In the genomic region with DNA sequence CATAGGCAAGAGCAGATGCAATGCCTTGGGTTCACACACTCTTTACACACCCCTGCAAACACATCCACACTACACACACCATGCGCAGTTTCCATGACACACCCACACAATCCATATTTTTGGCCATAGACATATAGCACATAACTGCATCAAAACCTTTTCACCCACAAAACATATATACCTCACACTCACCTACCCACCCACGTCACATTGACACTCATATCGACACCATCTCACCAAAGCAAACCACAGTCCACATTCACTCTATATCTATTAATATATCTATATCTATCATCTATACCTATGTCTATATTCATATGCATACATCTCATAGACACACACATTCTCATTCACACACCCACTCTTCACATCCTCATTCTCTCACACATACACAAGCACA, we compare ENCODE assay signal across 27 cellular contexts.
"Had no signal": no experiment of that assay in that cellular context is flagged by ENCODE, and none has a peak within 500 bp of the region (broad histone marks: within the 10 kb centered on the region; RNA-seq: fewer than 3 reads in every experiment).

No MANE protein-coding gene starts in this region.

- H3K36me3 Mint-ChIP-seq: naive thymus-derived CD4-positive, alpha-beta T cell; natural killer cell; stimulated activated effector memory CD8-positive, alpha-beta T cell treated with anti-CD3 and anti-CD28 coated beads, Interleukin-12 subunit alpha, Interleukin-12 subunit beta, amount 100 ng/mL, for 72 hours; stimulated activated naive B cell treated with anti-CD40 and anti-IgM and Interleukin-4, amounts not matched to agents 10 μg/mL and 1 μg/mL and 100 μg/mL, for 72 hours; type B pancreatic cell had no signal

- H3K4me3 Mint-ChIP-seq: naive thymus-derived CD4-positive, alpha-beta T cell; natural killer cell; nephron; stimulated activated effector memory CD8-positive, alpha-beta T cell treated with anti-CD3 and anti-CD28 coated beads, Interleukin-12 subunit alpha, Interleukin-12 subunit beta, amount 100 ng/mL, for 72 hours; stimulated activated naive B cell treated with anti-CD40 and anti-IgM and Interleukin-4, amounts not matched to agents 10 μg/mL and 1 μg/mL and 100 μg/mL, for 72 hours; stimulated activated naive CD8-positive, alpha-beta T cell treated with anti-CD3 and anti-CD28 coated beads, Interleukin-15, Interleukin-2, amounts not matched to agents 100 ng/mL and 50 ng/mL, for 24 hours; type B pancreatic cell had no signal

- H3K4me1 Mint-ChIP-seq: naive thymus-derived CD4-positive, alpha-beta T cell; natural killer cell; nephron; stimulated activated effector memory CD8-positive, alpha-beta T cell treated with anti-CD3 and anti-CD28 coated beads, Interleukin-12 subunit alpha, Interleukin-12 subunit beta, amount 100 ng/mL, for 72 hours; stimulated activated naive B cell treated with anti-CD40 and anti-IgM and Interleukin-4, amounts not matched to agents 10 μg/mL and 1 μg/mL and 100 μg/mL, for 72 hours had no signal

- H3K4me1 ChIP-seq: parathyroid adenoma, psoas muscle, stomach, thyroid gland, transverse colon, upper lobe of right lung, uterus had no signal

- H3K27me3 ChIP-seq: ovary, stomach, thyroid gland, transverse colon, upper lobe of right lung, uterus had no signal

- H3K9me3 Mint-ChIP-seq: nephron, type B pancreatic cell had no signal

- H3K27ac Mint-ChIP-seq: naive thymus-derived CD4-positive, alpha-beta T cell; natural killer cell; nephron; progenitor cell of endocrine pancreas; stimulated activated effector memory CD8-positive, alpha-beta T cell treated with anti-CD3 and anti-CD28 coated beads, Interleukin-12 subunit alpha, Interleukin-12 subunit beta, amount 100 ng/mL, for 72 hours; stimulated activated naive B cell treated with anti-CD40 and anti-IgM and Interleukin-4, amounts not matched to agents 10 μg/mL and 1 μg/mL and 100 μg/mL, for 72 hours; stimulated activated naive CD8-positive, alpha-beta T cell treated with anti-CD3 and anti-CD28 coated beads, Interleukin-15, Interleukin-2, amounts not matched to agents 100 ng/mL and 50 ng/mL, for 24 hours; type B pancreatic cell had no signal

- H3K9me3 ChIP-seq: ovary, psoas muscle, stomach, thoracic aorta, thyroid gland, transverse colon, upper lobe of right lung, uterus had no signal

- H3K79me2 ChIP-seq: parathyroid adenoma had no signal

- H2AFZ ChIP-seq: parathyroid adenoma had no signal

- ATAC-seq: naive thymus-derived CD4-positive, alpha-beta T cell; natural killer cell; psoas muscle; right cardiac atrium; sciatic nerve; stimulated activated effector memory CD8-positive, alpha-beta T cell treated with anti-CD3 and anti-CD28 coated beads, Interleukin-12 subunit alpha, Interleukin-12 subunit beta, amount 100 ng/mL, for 72 hours; stimulated activated naive B cell treated with anti-CD40 and anti-IgM and Interleukin-4, amounts not matched to agents 10 μg/mL and 1 μg/mL and 100 μg/mL, for 72 hours; upper lobe of right lung had no signal

- H3K9ac ChIP-seq: parathyroid adenoma had no signal

- H3K27ac ChIP-seq: ovary, parathyroid adenoma, psoas muscle, skin epidermis, stomach, thoracic aorta, thyroid gland, transverse colon, upper lobe of right lung, uterus had no signal

- H3K36me3 ChIP-seq: ovary, stomach, thoracic aorta, thyroid gland, transverse colon, upper lobe of right lung, uterus had no signal

- DNase-seq: naive thymus-derived CD4-positive, alpha-beta T cell; natural killer cell; occipital lobe; ovary; posterior cingulate gyrus; psoas muscle; right cardiac atrium; stimulated activated CD4-positive, alpha-beta T cell treated with anti-CD3 and anti-CD28 coated beads, Interleukin-15, amount 100 ng/mL, for 24 hours; stimulated activated CD4-positive, alpha-beta T cell treated with anti-CD3 and anti-CD28 coated beads, Interleukin-2, amount 100 ng/mL, for 24 hours; stimulated activated CD4-positive, alpha-beta T cell treated with anti-CD3 and anti-CD28 coated beads, Interleukin-2, amount 100 ng/mL, for 48 hours; stimulated activated CD4-positive, alpha-beta T cell treated with anti-CD3 and anti-CD28 coated beads, Interleukin-4, amount 100 ng/mL, for 24 hours; stimulated activated naive B cell treated with anti-CD40 and anti-IgM and Interleukin-4, amounts not matched to agents 10 μg/mL and 1 μg/mL and 100 μg/mL, for 72 hours; stimulated activated naive CD4-positive, alpha-beta T cell treated with Interleukin-2 at 50 U/mL for 16 hours; stomach; thyroid gland; transverse colon; upper lobe of right lung; uterus had no signal

- H3K4me3 ChIP-seq: ovary, psoas muscle, skin epidermis, stomach, thoracic aorta, thyroid gland, transverse colon, upper lobe of right lung, uterus had no signal

- H3K27me3 Mint-ChIP-seq: progenitor cell of endocrine pancreas had no signal
